In the genomic region with DNA sequence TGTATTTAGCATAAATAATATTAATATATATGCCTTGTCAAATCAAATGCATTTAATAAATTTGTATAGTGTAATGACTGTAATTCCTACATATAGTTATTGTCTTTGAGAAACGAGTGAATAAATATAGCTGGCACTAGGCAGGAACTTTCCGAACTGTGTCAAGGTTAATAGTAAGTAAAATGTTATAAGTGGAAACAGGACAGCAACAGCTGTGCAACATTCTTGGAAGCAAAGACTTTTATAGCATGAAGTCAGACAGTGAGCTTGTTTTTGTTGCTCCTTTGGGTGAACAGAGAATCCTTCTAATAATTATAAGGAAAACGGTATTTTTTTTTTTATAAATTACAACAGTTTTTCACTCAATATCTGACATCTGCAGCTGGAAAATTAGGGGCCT, we compare ENCODE assay signal across 19 cellular contexts.
"Had no signal": no experiment of that assay in that cellular context is flagged by ENCODE, and none has a peak within 500 bp of the region (broad histone marks: within the 10 kb centered on the region; RNA-seq: fewer than 3 reads in every experiment).

No MANE protein-coding gene starts in this region.

- H3K9me3 ChIP-seq: ascending aorta, colonic mucosa, mucosa of descending colon, thoracic aorta had no signal

- H3K36me3 ChIP-seq: ascending aorta, colonic mucosa, thoracic aorta had no signal

- ATAC-seq: activated CD8-positive, alpha-beta T cell treated with anti-CD3 and anti-CD28 coated beads, Interleukin-2, amount 10 ng/mL, durations not matched to agents 7 days and 5 days; left cardiac atrium; mucosa of descending colon; natural killer cell treated with Interleukin-12 subunit alpha and Interleukin-12 subunit beta and Interleukin-15 and Interleukin-18, amount 100 ng/mL, for 72 hours; sciatic nerve; stimulated activated naive CD8-positive, alpha-beta T cell treated with anti-CD3 and anti-CD28 coated beads, Interleukin-15, amount 100 ng/mL, for 72 hours had no signal

- H3K4me3 ChIP-seq: ascending aorta, colonic mucosa, mucosa of descending colon, thoracic aorta had no signal

- DNase-seq: activated CD4-positive, alpha-beta T cell treated with anti-CD3 and anti-CD28 coated beads for 4 hours; activated CD8-positive, alpha-beta memory T cell treated with anti-CD3 and anti-CD28 coated beads, Interleukin-2, amount 50 U/mL, for 48 hours; activated CD8-positive, alpha-beta T cell treated with anti-CD3 and anti-CD28 coated beads, Interleukin-2, amount 10 ng/mL, durations not matched to agents 7 days and 5 days; activated naive CD4-positive, alpha-beta T cell; colonic mucosa; effector memory CD4-positive, alpha-beta T cell; immature natural killer cell; left cardiac atrium; mucosa of descending colon; occipital lobe; stimulated activated CD4-positive, alpha-beta T cell treated with anti-CD3 and anti-CD28 coated beads, Interleukin-4, amount 100 ng/mL, for 1 hour; stimulated activated naive CD8-positive, alpha-beta T cell treated with anti-CD3 and anti-CD28 coated beads, Interleukin-15, amount 100 ng/mL, for 72 hours; T-helper 9 cell had no signal

- H3K27ac ChIP-seq: ascending aorta, colonic mucosa, epithelial cell of prostate, thoracic aorta, VCaP had no signal

- H3K4me1 ChIP-seq: ascending aorta, colonic mucosa had no signal

- H3K27me3 ChIP-seq: ascending aorta, colonic mucosa had no signal
